ENCODE assay signal across 29 cellular contexts in the genomic region with DNA sequence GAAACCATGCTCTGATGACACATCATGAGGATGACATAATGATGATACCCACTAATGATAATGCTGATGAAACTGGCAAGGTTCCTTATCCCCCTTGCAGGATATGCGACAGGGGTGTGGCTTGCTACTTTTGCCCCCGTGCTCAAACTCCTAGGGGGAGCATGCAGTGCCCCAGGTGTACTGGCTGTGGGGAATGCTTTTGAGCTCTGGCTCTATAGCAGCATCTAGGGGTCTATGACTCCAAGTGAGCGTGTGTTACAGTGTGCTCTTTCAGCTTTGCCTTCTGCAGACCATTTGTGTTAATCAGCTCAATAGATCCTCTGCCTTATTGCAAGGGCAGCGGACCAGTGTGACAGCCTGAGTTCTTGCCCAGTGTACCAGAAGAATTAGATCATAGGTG.
"Had no signal": no experiment of that assay in that cellular context is flagged by ENCODE, and none has a peak within 500 bp of the region (broad histone marks: within the 10 kb centered on the region; RNA-seq: fewer than 3 reads in every experiment).

No MANE protein-coding gene starts in this region.

- H3K27me3 ChIP-seq: brain microvascular endothelial cell, gastrocnemius medialis, hepatocyte, ovary, testis, transverse colon, uterus had no signal

- H3K27ac ChIP-seq: brain microvascular endothelial cell, coronary artery, dorsolateral prefrontal cortex, gastrocnemius medialis, hepatocyte, left ventricle myocardium inferior, ovary, skin epidermis, testis, transverse colon, uterus had no signal

- H3K4me3 Mint-ChIP-seq: activated CD8-positive, alpha-beta T cell treated with anti-CD3 and anti-CD28 coated beads for 36 hours; activated T-cell treated with anti-CD3 and anti-CD28 coated beads, Interleukin-2, amount 50 U/mL, for 4 hours; activated T-helper 17 cell treated with anti-CD3 and anti-CD28 coated beads, Interleukin-2, amount 50 U/mL, for 72 hours; nephron had no signal

- H3K27ac Mint-ChIP-seq: activated CD8-positive, alpha-beta T cell treated with anti-CD3 and anti-CD28 coated beads for 36 hours; activated T-helper 17 cell treated with anti-CD3 and anti-CD28 coated beads, Interleukin-2, amount 50 U/mL, for 72 hours; nephron had no signal

- H3K4me2 ChIP-seq: hepatocyte had no signal

- H3K4me3 ChIP-seq: coronary artery, dorsolateral prefrontal cortex, gastrocnemius medialis, hepatocyte, left ventricle myocardium inferior, lung, ovary, skin epidermis, testis, transverse colon, uterus had no signal

- H3K27me3 Mint-ChIP-seq: activated CD8-positive, alpha-beta T cell treated with anti-CD3 and anti-CD28 coated beads for 36 hours; activated T-helper 17 cell treated with anti-CD3 and anti-CD28 coated beads, Interleukin-2, amount 50 U/mL, for 72 hours; progenitor cell of endocrine pancreas had no signal

- H2AFZ ChIP-seq: hepatocyte had no signal

- DNase-seq: activated CD4-positive, alpha-beta T cell treated with anti-CD3 and anti-CD28 coated beads, Interleukin-2, amount 50 U/mL, for 1 hour; activated CD8-positive, alpha-beta T cell treated with anti-CD3 and anti-CD28 coated beads for 36 hours; activated gamma-delta T cell treated with Interleukin-2 at 50 U/mL for 16 hours; activated naive CD4-positive, alpha-beta T cell treated with anti-CD3 and anti-CD28 coated beads, Interleukin-2, amount 50 U/mL, for 16 hours; activated T-cell treated with anti-CD3 and anti-CD28 coated beads, Interleukin-2, amount 50 U/mL, for 4 hours; amniotic stem cell; brain microvascular endothelial cell; dorsolateral prefrontal cortex; effector memory CD4-positive, alpha-beta T cell; erythroblast; gastrocnemius medialis; left ventricle myocardium inferior; ovary; stimulated activated CD4-positive, alpha-beta T cell treated with anti-CD3 and anti-CD28 coated beads, Interleukin-12 subunit alpha, Interleukin-12 subunit beta, amount 100 ng/mL, for 4 hours; stimulated activated CD4-positive, alpha-beta T cell treated with anti-CD3 and anti-CD28 coated beads, Interleukin-4, amount 100 ng/mL, for 1 hour; stimulated activated naive CD8-positive, alpha-beta T cell treated with anti-CD3 and anti-CD28 coated beads, Interleukin-15, Interleukin-2, amounts not matched to agents 100 U/mL and 50 U/mL, for 24 hours; T-helper 2 cell; testis; transverse colon; uterus had no signal

- H3K9me3 Mint-ChIP-seq: nephron had no signal

- H3K36me3 ChIP-seq: brain microvascular endothelial cell, gastrocnemius medialis, left ventricle myocardium inferior, ovary, transverse colon, uterus had no signal

- H3K79me2 ChIP-seq: hepatocyte had no signal

- ATAC-seq: activated CD8-positive, alpha-beta T cell treated with anti-CD3 and anti-CD28 coated beads for 36 hours; activated T-cell treated with anti-CD3 and anti-CD28 coated beads, Interleukin-2, amount 50 U/mL, for 4 hours; activated T-helper 17 cell treated with anti-CD3 and anti-CD28 coated beads, Interleukin-2, amount 50 U/mL, for 72 hours; gastrocnemius medialis; sciatic nerve; stimulated activated naive CD8-positive, alpha-beta T cell treated with anti-CD3 and anti-CD28 coated beads, Interleukin-15, Interleukin-2, amounts not matched to agents 100 U/mL and 50 U/mL, for 24 hours had no signal

- FAIRE-seq: astrocyte had no signal

- H3K9me3 ChIP-seq: gastrocnemius medialis, ovary, testis, transverse colon, uterus had no signal

- H3K4me1 Mint-ChIP-seq: activated T-helper 17 cell treated with anti-CD3 and anti-CD28 coated beads, Interleukin-2, amount 50 U/mL, for 72 hours; nephron had no signal

- H3K4me1 ChIP-seq: gastrocnemius medialis, left ventricle myocardium inferior, testis, transverse colon, uterus had no signal
